13 cellular contexts compared by ENCODE assay signal in genomic region chr3:38519651-38520050, GRCh38. TPM values are rescaled to one million over a fixed set of nuclear protein-coding genes. Genes with fewer than 3 reads are reported as not detected.
DNase-seq lines count a peak whose midpoint lies in the region; ATAC-seq, FAIRE-seq and TF ChIP-seq lines count a peak whose summit lies in the region.
"Had no signal": no experiment of that assay in that cellular context is flagged by ENCODE, and none has a peak within 500 bp of the region (broad histone marks: within the 10 kb centered on the region; RNA-seq: fewer than 3 reads in every experiment).

No MANE protein-coding gene starts in this region.

- H3K9me3 Mint-ChIP-seq in activated CD8-positive, alpha-beta memory T cell treated with anti-CD3 and anti-CD28 coated beads, Interleukin-2, amount 10 ng/mL, durations not matched to agents 7 days and 5 days (ENCODE audit: low read depth), result no peaks in the 10 kb centered on the region
- H3K9me3 Mint-ChIP-seq in naive thymus-derived CD8-positive, alpha-beta T cell, result no peaks in the 10 kb centered on the region
- H3K9me3 Mint-ChIP-seq: brain had no signal

- H3K4me3 Mint-ChIP-seq in activated CD8-positive, alpha-beta memory T cell treated with anti-CD3 and anti-CD28 coated beads, Interleukin-2, amount 10 ng/mL, durations not matched to agents 7 days and 5 days, result peak overlapping the region; percentile 17
- peak overlapping the region; percentile 2 to 76 (median 56) for H3K4me3 Mint-ChIP-seq in naive thymus-derived CD8-positive, alpha-beta T cell
- H3K4me3 Mint-ChIP-seq: brain had no signal

- no peaks in the 10 kb centered on the region for H3F3A ChIP-seq in Loucy (ENCODE audit: low read depth)

- no peaks in the 10 kb centered on the region for H3K9me3 ChIP-seq in Loucy (ENCODE audit: insufficient read depth, low read depth, low read length)
- no peaks in the 10 kb centered on the region for H3K9me3 ChIP-seq in K562 (replicated peaks; ENCODE audit: control insufficient read depth, insufficient read depth, low read depth, low read length)
- H3K9me3 ChIP-seq: tibial nerve had no signal

- in situ Hi-C loops in K562 (cut with MboI), result loop anchor here (10.0 kb wide), 1 partner anchor 135 kb away; no protein-coding TSS in a partner anchor

- H3K4me3 ChIP-seq in Loucy (ENCODE audit: low read length, poor library complexity, severe bottlenecking) (no peak overlapping the region), K562 (no peak overlapping the region)
- H3K4me3 ChIP-seq: hepatocyte, tibial nerve had no signal

- no peaks in the 10 kb centered on the region for H4K20me1 ChIP-seq in Loucy (ENCODE audit: insufficient read depth, low read length, poor library complexity, severe bottlenecking)
- no peaks in the 10 kb centered on the region for H4K20me1 ChIP-seq in K562 (replicated peaks; ENCODE audit: control insufficient read depth, insufficient read depth, low read length)

- H2AFZ ChIP-seq in Loucy (ENCODE audit: low read length), result no peak overlapping the region
- H2AFZ ChIP-seq in K562 (ENCODE audit: low read depth, low read length), result no peak overlapping the region
- H2AFZ ChIP-seq: hepatocyte had no signal

- H3K36me3 Mint-ChIP-seq in activated CD8-positive, alpha-beta memory T cell treated with anti-CD3 and anti-CD28 coated beads, Interleukin-2, amount 10 ng/mL, durations not matched to agents 7 days and 5 days, result peaks cover 20% of the 10 kb centered on the region
- peaks cover 0 to 48% (median 19%) of the 10 kb centered on the region in 3 donors for H3K36me3 Mint-ChIP-seq in naive thymus-derived CD8-positive, alpha-beta T cell

- POLR2A ChIA-PET in K562 (lab: Yijun Ruan, JAX), result interaction anchor here (0.7 to 1.1 kb wide), 3 partner anchors 9 to 711 kb away, joined by 3 to 4 read pairs (median 3); partner anchors contain the start of gene EXOG
- POLR2A ChIA-PET in naive thymus-derived CD8-positive, alpha-beta T cell (lab: Charles Lee), result interaction anchor here (1.0 to 2.3 kb wide), 3 partner anchors 23 to 382 kb away, joined by 3 to 8 read pairs (median 4); partner anchors contain the start of genes ACAA1 and EXOG

- H3K79me2 ChIP-seq in Loucy (ENCODE audit: insufficient read depth, low read length) (no peaks in the 10 kb centered on the region), K562 (ENCODE audit: control insufficient read depth, insufficient read depth, low read length) (no peaks in the 10 kb centered on the region)
- H3K79me2 ChIP-seq: hepatocyte had no signal

- FAIRE-seq in K562 (lab: Jason Lieb, UNC), result peak; percentile 46

- H3K36me3 ChIP-seq in Loucy (ENCODE audit: insufficient read depth, low read length) (peaks cover 26% of the 10 kb centered on the region; the same call in 1 of the 2 replicates), K562 (ENCODE audit: control insufficient read depth, insufficient read depth, low read length) (peaks cover 9% of the 10 kb centered on the region; the same call in 2 of the 3 replicates)

- H3K4me2 ChIP-seq in Loucy (ENCODE audit: low read depth, low read length, poor library complexity, severe bottlenecking) (peak overlapping the region; percentile 23), K562 (ENCODE audit: insufficient read depth, low read length) (no peak overlapping the region)
- H3K4me2 ChIP-seq: hepatocyte had no signal

- peak; percentile 84 for ATAC-seq in activated CD8-positive, alpha-beta memory T cell treated with anti-CD3 and anti-CD28 coated beads, Interleukin-2, amount 10 ng/mL, durations not matched to agents 7 days and 5 days
- ATAC-seq in K562, result peak; percentile 55
- peak; percentile 94 to 95 for ATAC-seq in naive thymus-derived CD8-positive, alpha-beta T cell
- ATAC-seq in sciatic nerve, result no peak

- peak overlapping the region; percentile 78 for H3K27ac Mint-ChIP-seq in activated CD8-positive, alpha-beta memory T cell treated with anti-CD3 and anti-CD28 coated beads, Interleukin-2, amount 10 ng/mL, durations not matched to agents 7 days and 5 days
- peak overlapping the region; percentile 2 to 95 (median 88) for H3K27ac Mint-ChIP-seq in naive thymus-derived CD8-positive, alpha-beta T cell

- H3K9me2 ChIP-seq in Loucy (replicated peaks; ENCODE audit: low read depth, low read length), result no peaks in the 10 kb centered on the region

- TF ChIP-seq POLR2A in K562 (conservative IDR thresholded peaks at IDR 0.05), result no peak

- no peaks in the 10 kb centered on the region for H3K9me1 ChIP-seq in K562 (ENCODE audit: control insufficient read depth, insufficient read depth, low read length)

- peak; percentile 60 for DNase-seq in activated CD8-positive, alpha-beta memory T cell treated with anti-CD3 and anti-CD28 coated beads, Interleukin-2, amount 10 ng/mL, durations not matched to agents 7 days and 5 days
- DNase-seq in activated CD8-positive, alpha-beta memory T cell treated with anti-CD3 and anti-CD28 coated beads, Interleukin-2, amount 50 U/mL, for 48 hours, result no peak
- DNase-seq in K562 (ENCODE audit: extremely low read depth in 1 of 4, low spot score in 3 of 4), result peak in 2 of 4 experiments; percentile 38 to 51
- DNase-seq in naive thymus-derived CD8-positive, alpha-beta T cell, result peak in 8 of 10 donors; percentile 12 to 81 (median 44)
- no peak for DNase-seq in DMS114 treated with DMSO at 0.1 percent for 48 hours (lab: John Stamatoyannopoulos, UW; ENCODE audit: unreplicated experiment)
- no peak for DNase-seq in sciatic nerve (ENCODE audit: low spot score)
- no peak for DNase-seq in NCI-H526 (lab: John Stamatoyannopoulos, UW)
- DNase-seq: DMS79, NCI-H2029 treated with DMSO at 0.1 percent for 48 hours had no signal

- no peaks in the 10 kb centered on the region for H3K27me3 Mint-ChIP-seq in activated CD8-positive, alpha-beta memory T cell treated with anti-CD3 and anti-CD28 coated beads, Interleukin-2, amount 10 ng/mL, durations not matched to agents 7 days and 5 days
- no peaks in the 10 kb centered on the region for H3K27me3 Mint-ChIP-seq in naive thymus-derived CD8-positive, alpha-beta T cell
- H3K27me3 Mint-ChIP-seq: brain had no signal

- CTCF ChIA-PET in activated CD8-positive, alpha-beta memory T cell treated with anti-CD3 and anti-CD28 coated beads, Interleukin-2, amount 10 ng/mL, durations not matched to agents 7 days and 5 days (lab: Charles Lee), result interaction anchor here (0.8 to 4.3 kb wide), 10 partner anchors 9 to 481 kb away, joined by 3 to 69 read pairs (median 18); partner anchors contain the start of gene EXOG
- CTCF ChIA-PET in K562 (lab: Yijun Ruan, JAX; ENCODE audit: low intra/inter-chr PET ratio), result interaction anchor here (1.1 to 4.3 kb wide), 3 partner anchors 20 to 511 kb away, joined by 3 to 26 read pairs (median 4); no protein-coding TSS in a partner anchor

- TF ChIP-seq RAD21 in K562 (CRISPR knock-in tag; conservative IDR thresholded peaks at IDR 0.05 in 1 of 2, IDR thresholded peaks at IDR 0.05 in 1 of 2), result no peak

- no peak overlapping the region for H3K27ac ChIP-seq in K562 (ENCODE audit: extremely low read depth, low read depth, low read length)
- H3K27ac ChIP-seq: hepatocyte, tibial nerve had no signal

- H3K4me1 ChIP-seq in Loucy (ENCODE audit: insufficient read depth, low read length, poor library complexity, severe bottlenecking) (no peaks in the 10 kb centered on the region), K562 (replicated peaks in 1 of 2; ENCODE audit: control insufficient read depth in 2 of 2, insufficient read depth in 2 of 2, low read length in 2 of 2) (no peaks in the 10 kb centered on the region)

- no peak for TF ChIP-seq EP300 in K562 (IDR thresholded peaks at IDR 0.05; ENCODE audit: low read length)

- 21% methylated on average over 5 of the region's 5 CpGs for WGBS in K562 (ENCODE audit: insufficient coverage, low coverage, missing lambda C conversion rate)

- no TSS peak for BruUV-seq in K562 (replicated peaks; lab: Mats Ljungman, UMichigan)

- TF ChIP-seq CTCF in Loucy (conservative IDR thresholded peaks at IDR 0.05; ENCODE audit: low read length) (no peak), K562 (IDR thresholded peaks at IDR 0.05 in 2 of 3, conservative IDR thresholded peaks at IDR 0.05 in 1 of 3; ENCODE audit: insufficient read depth in 2 of 3, low read depth in 1 of 3, low read length in 3 of 3) (no peak)

- H3K4me1 Mint-ChIP-seq in activated CD8-positive, alpha-beta memory T cell treated with anti-CD3 and anti-CD28 coated beads, Interleukin-2, amount 10 ng/mL, durations not matched to agents 7 days and 5 days, result peaks cover 29% of the 10 kb centered on the region
- H3K4me1 Mint-ChIP-seq in naive thymus-derived CD8-positive, alpha-beta T cell, result peaks cover 15 to 42% (median 34%) of the 10 kb centered on the region in 4 donors

- H3K27me3 ChIP-seq in Loucy (ENCODE audit: insufficient read depth, low read length, poor library complexity, severe bottlenecking) (no peaks in the 10 kb centered on the region), K562 (ENCODE audit: control insufficient read depth in 2 of 2, insufficient read depth in 2 of 2, low read length in 2 of 2) (no peaks in the 10 kb centered on the region)
- H3K27me3 ChIP-seq: hepatocyte, tibial nerve had no signal

- intact Hi-C loops in K562 (cut with micrococcal nuclease), result loop anchor here (5.0 to 10.0 kb wide), 2 partner anchors 323 to 485 kb away; no protein-coding TSS in a partner anchor
- intact Hi-C loops in sciatic nerve (cut with DNase I), result loop anchor here (10.0 kb wide), 2 partner anchors 125 to 325 kb away; partner anchors contain the start of gene SCN5A

- no peak overlapping the region for H3K9ac ChIP-seq in Loucy (ENCODE audit: low read depth, low read length, poor library complexity, severe bottlenecking)
- peak overlapping the region in 1 of 2 experiments; percentile 10; a peak in 1 of 4 replicates for H3K9ac ChIP-seq in K562 (ENCODE audit: insufficient read depth in 1 of 2, low read depth in 2 of 2, low read length in 2 of 2)

RNA-seq across cellular contexts. Expression of gene EXOG, which starts 23.5 kb away (rescaled TPM):
- total RNA-seq in activated CD8-positive, alpha-beta memory T cell treated with anti-CD3 and anti-CD28 coated beads, Interleukin-2, amount 10 ng/mL, durations not matched to agents 7 days and 5 days, result 10 to 100 TPM; 19.7 to 23.8 TPM
- total RNA-seq in K562 (2011; cell fraction: chromatin; rRNA removed; ENCODE audit: low replicate concordance), result 28.1 and 64.0 TPM in 2 replicates
- total RNA-seq in K562 (2011; cell fraction: nucleolus; rRNA removed), result 10.8 and 13.6 TPM in 2 replicates
- total RNA-seq in K562 (2011; cell fraction: nucleoplasm; rRNA removed), result 32.4 and 55.4 TPM in 2 replicates
- 9.9 and 10.8 TPM in 2 replicates for total RNA-seq in K562 (2014; rRNA removed)
- 16.3 and 18.1 TPM in 2 replicates for total RNA-seq in K562 (2014; rRNA removed; fragmentation: Illumina TruSeq; extraction: Trizol)
- total RNA-seq in K562 (2015; rRNA removed; fragmentation: Illumina TruSeq; extraction: Trizol), result 13.6 and 15.7 TPM in 2 replicates
- 14.4 and 14.5 TPM in 2 replicates for total RNA-seq in K562 (2021)
- polyA plus RNA-seq in K562 (2011; rRNA removed), result 12.0 and 16.9 TPM in 2 replicates
- polyA plus RNA-seq in K562 (2011; cell fraction: cytosol; rRNA removed), result 4.1 and 8.2 TPM in 2 replicates
- 16.3 and 16.8 TPM in 2 replicates for polyA plus RNA-seq in K562 (2011; cell fraction: nucleus; rRNA removed)
- polyA plus RNA-seq in K562 (2012), result 10.1 and 10.2 TPM in 2 replicates
- 13.4 and 13.9 TPM in 2 replicates for polyA plus RNA-seq in K562 (2014; fragmentation: Illumina TruSeq; extraction: Trizol)
- polyA plus RNA-seq in K562 (2014; fragmentation: Nextera tagmentation; extraction: Ambion mirVana), result 10 to 100 TPM; 13.1 to 21.7 TPM
- 12.9 and 14.8 TPM in 2 replicates for polyA plus RNA-seq in K562 (2014; rRNA removed)
- polyA minus RNA-seq in K562 (2011; rRNA and poly(A)+ RNA removed), result 12.5 and 13.5 TPM in 2 replicates
- polyA minus RNA-seq in K562 (2011; cell fraction: cytosol; rRNA and poly(A)+ RNA removed), result 3.7 and 5.8 TPM in 2 replicates
- polyA minus RNA-seq in K562 (2011; cell fraction: nucleus; rRNA and poly(A)+ RNA removed), result 8.1 and 12.7 TPM in 2 replicates
- 10 to 100 TPM; 32.7 to 33.5 TPM for total RNA-seq in naive thymus-derived CD8-positive, alpha-beta T cell
- polyA plus RNA-seq in naive thymus-derived CD8-positive, alpha-beta T cell, result 1 to 10 TPM; 2.6 to 8.4 (median 6.3) TPM
- 16.7 TPM for total RNA-seq in sciatic nerve

Comparison
In these comparisons a context has a peak if more than half of its experiments do, and no peak if none do; other contexts are left out.
1. DNase-seq: peak in activated CD8-positive, alpha-beta memory T cell treated with anti-CD3 and anti-CD28 coated beads, Interleukin-2, amount 10 ng/mL, durations not matched to agents 7 days and 5 days (single experiment) and naive thymus-derived CD8-positive, alpha-beta T cell (8 of 10); none in activated CD8-positive, alpha-beta memory T cell treated with anti-CD3 and anti-CD28 coated beads, Interleukin-2, amount 50 U/mL, for 48 hours (single experiment), DMS114 treated with DMSO at 0.1 percent for 48 hours (single experiment), sciatic nerve (single experiment) and NCI-H526 (0 of 2).